ENCODE assay signal across 8 cellular contexts in the genomic region with DNA sequence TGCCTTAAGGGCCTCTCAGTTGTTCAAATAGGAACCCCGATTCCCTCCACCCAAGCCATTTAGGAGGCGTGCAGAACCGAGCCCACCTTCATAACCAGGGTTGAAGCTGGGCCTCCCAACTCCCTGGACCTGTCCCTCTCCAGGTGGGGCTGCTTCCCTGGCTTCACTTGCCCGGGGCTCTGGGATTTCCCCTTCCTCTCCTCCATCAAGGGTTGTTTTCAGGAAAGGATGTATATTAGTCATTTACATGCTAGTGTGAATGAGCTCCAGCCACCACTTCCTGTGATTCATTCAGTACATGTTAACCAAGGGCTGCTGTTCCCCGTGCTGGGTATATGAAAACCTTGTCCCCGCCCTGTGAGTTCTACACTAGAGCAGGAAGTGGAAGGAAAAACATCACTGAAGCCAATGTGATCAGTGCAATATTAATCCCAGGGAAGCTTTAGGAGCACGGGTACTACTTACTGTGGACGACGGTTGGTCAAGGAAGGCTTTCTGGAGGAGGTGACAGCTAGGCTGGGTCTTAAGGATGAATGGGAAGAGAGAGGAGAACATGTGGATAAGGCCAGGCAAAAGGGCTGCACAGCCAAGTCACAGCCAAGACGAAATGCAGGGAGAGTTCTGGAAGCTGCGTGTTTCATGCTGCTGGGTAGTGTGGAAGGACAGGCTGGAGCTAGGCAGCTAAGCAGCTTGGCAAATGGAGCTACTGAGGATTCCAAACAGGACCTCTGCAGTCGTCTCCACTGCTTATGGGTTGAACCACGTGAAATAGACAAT.
A peak's percentile ranks its signal among the peaks of the same experiment; 100 is the strongest.
DNase-seq lines count a peak whose midpoint lies in the region; ATAC-seq and TF ChIP-seq lines count a peak whose summit lies in the region.

No MANE protein-coding gene starts in this region.

- H3K4me1 ChIP-seq in OCI-LY3 (ENCODE audit: low read length) (peaks cover 25% of the 10 kb centered on the region), breast epithelium (no peaks in the 10 kb centered on the region)

- H3K4me1 Mint-ChIP-seq in immature natural killer cell, result peaks cover 4 to 6% of the 10 kb centered on the region in 2 donors
- no peaks in the 10 kb centered on the region for H3K4me1 Mint-ChIP-seq in progenitor cell of endocrine pancreas (ENCODE audit: low read depth)

- ATAC-seq in GM21381 (IDR thresholded peaks at IDR 0.05; ENCODE audit: unreplicated experiment) (peak; percentile 45), GM21825 (IDR thresholded peaks at IDR 0.05; ENCODE audit: unreplicated experiment) (no peak)

- H3K9me3 ChIP-seq in OCI-LY3 (ENCODE audit: insufficient read depth, low read length) (no peaks in the 10 kb centered on the region), breast epithelium (no peaks in the 10 kb centered on the region)

- peaks cover 0 to 2% (median 0%) of the 10 kb centered on the region in 6 donors for H3K9me3 Mint-ChIP-seq in immature natural killer cell
- no peaks in the 10 kb centered on the region for H3K9me3 Mint-ChIP-seq in progenitor cell of endocrine pancreas (ENCODE audit: low read depth)

- H3K4me3 Mint-ChIP-seq in immature natural killer cell (no peak overlapping the region), progenitor cell of endocrine pancreas (ENCODE audit: low read depth) (no peak overlapping the region)

- H3K9ac ChIP-seq in OCI-LY3 (ENCODE audit: low read length), result no peak overlapping the region

- no peaks in the 10 kb centered on the region; the same call in 1 of the 2 replicates for H4K20me1 ChIP-seq in OCI-LY3 (ENCODE audit: insufficient read depth, low read length)

- H3K27me3 Mint-ChIP-seq in immature natural killer cell (ENCODE audit: low read depth in 3 of 3), result peaks cover 0 to 2% (median 0%) of the 10 kb centered on the region in 3 donors
- H3K27me3 Mint-ChIP-seq in progenitor cell of endocrine pancreas, result peaks cover 54% of the 10 kb centered on the region

- H3K36me3 ChIP-seq in OCI-LY3 (replicated peaks; ENCODE audit: low read depth, low read length) (no peaks in the 10 kb centered on the region), breast epithelium (no peaks in the 10 kb centered on the region)

- H3K4me3 ChIP-seq in OCI-LY3 (ENCODE audit: low read length) (peak overlapping the region; percentile 69), breast epithelium (peak overlapping the region in 2 of 3 donors; percentile 27 to 32)

- no peak for DNase-seq in breast epithelium (ENCODE audit: low spot score in 2 of 2)
- DNase-seq in renal cortical epithelial cell (ENCODE audit: low read depth), result peak; percentile 97
- DNase-seq in immature natural killer cell, result no peak
- no peak for DNase-seq in progenitor cell of endocrine pancreas (ENCODE audit: low spot score, unreplicated experiment)
- DNase-seq in NCI-H2081 treated with DMSO at 0.1 percent for 48 hours (lab: John Stamatoyannopoulos, UW), result no peak

- TF ChIP-seq POLR2A in breast epithelium (IDR thresholded peaks at IDR 0.05), result no peak

- no peak overlapping the region for H2AFZ ChIP-seq in OCI-LY3 (ENCODE audit: low read depth, low read length)

- H3K27ac Mint-ChIP-seq in immature natural killer cell, result no peak overlapping the region
- no peak overlapping the region for H3K27ac Mint-ChIP-seq in progenitor cell of endocrine pancreas

- peak overlapping the region; percentile 77 for H3K4me2 ChIP-seq in OCI-LY3 (ENCODE audit: low read length)

- H3K27me3 ChIP-seq in OCI-LY3 (ENCODE audit: low read depth, low read length) (peaks cover 49% of the 10 kb centered on the region), breast epithelium (no peaks in the 10 kb centered on the region)

- intact Hi-C loops in breast epithelium (cut with DNase I; ENCODE audit: low total_unique reads), result no loop called here

- no peaks in the 10 kb centered on the region for H3K79me2 ChIP-seq in OCI-LY3 (ENCODE audit: low read length)

- TF ChIP-seq CTCF in OCI-LY3 (IDR thresholded peaks at IDR 0.05; ENCODE audit: low read depth, low read length) (no peak), breast epithelium (IDR thresholded peaks at IDR 0.05) (no peak), progenitor cell of endocrine pancreas (IDR thresholded peaks at IDR 0.05; ENCODE audit: unreplicated experiment) (no peak)

- no peak overlapping the region for H3K27ac ChIP-seq in OCI-LY3 (ENCODE audit: low read length)
- H3K27ac ChIP-seq in breast epithelium, result peak overlapping the region in 1 of 2 donors; percentile 65

- no peaks in the 10 kb centered on the region for H3K36me3 Mint-ChIP-seq in immature natural killer cell
- no peaks in the 10 kb centered on the region for H3K36me3 Mint-ChIP-seq in progenitor cell of endocrine pancreas (ENCODE audit: insufficient read depth)
